In genomic region chr12:25313591-25313990, GRCh38 we compare ENCODE assay signal across 22 cellular contexts.
DNase-seq lines count a peak whose midpoint lies in the region; ATAC-seq and TF ChIP-seq lines count a peak whose summit lies in the region.
"Had no signal": no experiment of that assay in that cellular context is flagged by ENCODE, and none has a peak within 500 bp of the region (broad histone marks: within the 10 kb centered on the region; RNA-seq: fewer than 3 reads in every experiment).

No MANE protein-coding gene starts in this region.

- H3K36me3 Mint-ChIP-seq in stimulated activated memory B cell treated with anti-CD40 and anti-IgM and Interleukin-4, amounts not matched to agents 10 μg/mL and 1 μg/mL and 100 μg/mL, for 72 hours: peaks cover 4% of the 10 kb centered on the region

- H2AFZ ChIP-seq in GM23248: no peak overlapping the region
- no peak overlapping the region for H2AFZ ChIP-seq in MM.1S (ENCODE audit: low read length)
- H2AFZ ChIP-seq: GM23338 had no signal

- no peak overlapping the region for H3K27ac ChIP-seq in GM23248
- no peak overlapping the region for H3K27ac ChIP-seq in foreskin keratinocyte
- no peak overlapping the region for H3K27ac ChIP-seq in MM.1S (ENCODE audit: low read length)
- H3K27ac ChIP-seq: C4-2B, RWPE1 had no signal

- H3K4me2 ChIP-seq in GM23248 (ENCODE audit: unreplicated experiment): no peak overlapping the region
- no peak overlapping the region for H3K4me2 ChIP-seq in MM.1S (ENCODE audit: low read depth, low read length)
- H3K4me2 ChIP-seq: GM23338 had no signal

- peaks cover 3% of the 10 kb centered on the region for H3K9me3 Mint-ChIP-seq in stimulated activated memory B cell treated with anti-CD40 and anti-IgM and Interleukin-4, amounts not matched to agents 10 μg/mL and 1 μg/mL and 100 μg/mL, for 72 hours
- H3K9me3 Mint-ChIP-seq: GM23338 had no signal

- H3K9ac ChIP-seq in GM23248: no peak overlapping the region
- H3K9ac ChIP-seq in MM.1S (ENCODE audit: low read length): no peak overlapping the region

- no peaks in the 10 kb centered on the region for H3K9me2 ChIP-seq in GM23248 (ENCODE audit: insufficient read depth)
- H3K9me2 ChIP-seq in MM.1S (replicated peaks; ENCODE audit: insufficient read depth, low read length): no peaks in the 10 kb centered on the region

- WGBS in GM23248 (ENCODE audit: low coverage in 1 of 2, low lambda C conversion rate in 2 of 2, missing lambda C conversion rate in 2 of 2), 2 experiments: 77 to 89% methylated on average over 1 of the region's 1 CpG

- H3K36me3 ChIP-seq in GM23248 (ENCODE audit: low read depth) (no peaks in the 10 kb centered on the region), MM.1S (replicated peaks; ENCODE audit: insufficient read depth, low read length) (no peaks in the 10 kb centered on the region)

- in situ Hi-C loops in GM23248 (cut with MboI): no loop called here
- in situ Hi-C loops in SK-MEL-5 (cut with HindIII; ENCODE audit: low pct_unique_long_range_greater_than_20kb, low sequenced_read_pairs): no loop called here

- no peaks in the 10 kb centered on the region for H3K27me3 ChIP-seq in GM23248 (replicated peaks; ENCODE audit: insufficient read depth)
- H3K27me3 ChIP-seq in foreskin keratinocyte: no peaks in the 10 kb centered on the region
- no peaks in the 10 kb centered on the region for H3K27me3 ChIP-seq in MM.1S (replicated peaks; ENCODE audit: insufficient read depth, low read length)

- H3K27me3 Mint-ChIP-seq in stimulated activated memory B cell treated with anti-CD40 and anti-IgM and Interleukin-4, amounts not matched to agents 10 μg/mL and 1 μg/mL and 100 μg/mL, for 72 hours: no peaks in the 10 kb centered on the region

- TF ChIP-seq CTCF in foreskin keratinocyte (conservative IDR thresholded peaks at IDR 0.05) (no peak), MM.1S (IDR thresholded peaks at IDR 0.05; ENCODE audit: low read length) (no peak)

- DNase-seq in GM23248 (peak; percentile 35), SK-MEL-5 (ENCODE audit: low read depth, low spot score) (peak; percentile 84), foreskin keratinocyte (peak in 1 of 2 donors; percentile 41), MM.1S (no peak)
- DNase-seq: ACHN, AML-193, HCEC 1CT, KG1, NCI-H1417, NCI-H187, NCI-H2107, NCI-H510A treated with DMSO at 0.1 percent for 48 hours, NCI-H774, SIG-M5 had no signal

- H3K4me3 Mint-ChIP-seq in stimulated activated memory B cell treated with anti-CD40 and anti-IgM and Interleukin-4, amounts not matched to agents 10 μg/mL and 1 μg/mL and 100 μg/mL, for 72 hours: no peak overlapping the region
- H3K4me3 Mint-ChIP-seq: GM23338 had no signal

- H4K20me1 ChIP-seq in GM23248 (ENCODE audit: insufficient read depth): no peaks in the 10 kb centered on the region
- H4K20me1 ChIP-seq in MM.1S (ENCODE audit: insufficient read depth, low read length): no peaks in the 10 kb centered on the region

- peak overlapping the region; percentile 44 for H3K27ac Mint-ChIP-seq in stimulated activated memory B cell treated with anti-CD40 and anti-IgM and Interleukin-4, amounts not matched to agents 10 μg/mL and 1 μg/mL and 100 μg/mL, for 72 hours
- H3K27ac Mint-ChIP-seq: GM23338 had no signal

- no peaks in the 10 kb centered on the region for H3K9me3 ChIP-seq in GM23248 (ENCODE audit: low read depth)
- H3K9me3 ChIP-seq in MM.1S (replicated peaks; ENCODE audit: insufficient read depth, low read length): no peaks in the 10 kb centered on the region

- H3K4me1 Mint-ChIP-seq in stimulated activated memory B cell treated with anti-CD40 and anti-IgM and Interleukin-4, amounts not matched to agents 10 μg/mL and 1 μg/mL and 100 μg/mL, for 72 hours: peaks cover 35% of the 10 kb centered on the region
- H3K4me1 Mint-ChIP-seq: GM23338 had no signal

- no peak overlapping the region for H3K4me3 ChIP-seq in GM23248
- no peak overlapping the region for H3K4me3 ChIP-seq in MM.1S (ENCODE audit: low read length)
- H3K4me3 ChIP-seq: GM12878, GM23338 had no signal

- H3K79me2 ChIP-seq in GM23248 (ENCODE audit: insufficient read depth) (no peaks in the 10 kb centered on the region), MM.1S (ENCODE audit: low read length) (no peaks in the 10 kb centered on the region)

- ATAC-seq in foreskin keratinocyte (peak; percentile 41), GM21619 (IDR thresholded peaks at IDR 0.05; ENCODE audit: unreplicated experiment) (no peak), HG02884 (IDR thresholded peaks at IDR 0.05; ENCODE audit: unreplicated experiment) (no peak)
- no peak for ATAC-seq in stimulated activated memory B cell treated with anti-CD40 and anti-IgM and Interleukin-4, amounts not matched to agents 10 μg/mL and 1 μg/mL and 100 μg/mL, for 72 hours
- ATAC-seq: GM12878, GM23338, HepG2 had no signal

- H3F3A ChIP-seq in GM23248 (ENCODE audit: insufficient read depth) (no peaks in the 10 kb centered on the region), MM.1S (ENCODE audit: insufficient read depth, low read length) (no peaks in the 10 kb centered on the region)

- H3K4me1 ChIP-seq in GM23248 (ENCODE audit: insufficient read depth) (peaks cover 8% of the 10 kb centered on the region; the same call in 1 of the 2 replicates), foreskin keratinocyte (peaks cover 13% of the 10 kb centered on the region), MM.1S (ENCODE audit: low read length) (no peaks in the 10 kb centered on the region)
